Comparison of ENCODE assay signal across 26 cellular contexts in genomic region chr1:82978461-82979324, GRCh38.
A peak's percentile ranks its signal among the peaks of the same experiment; 100 is the strongest.
DNase-seq lines count a peak whose midpoint lies in the region; ATAC-seq, FAIRE-seq and TF ChIP-seq lines count a peak whose summit lies in the region.
"Had no signal": no experiment of that assay in that cellular context is flagged by ENCODE, and none has a peak within 500 bp of the region (broad histone marks: within the 10 kb centered on the region; RNA-seq: fewer than 3 reads in every experiment).

No MANE protein-coding gene starts in this region.

- H3K27ac ChIP-seq in dorsolateral prefrontal cortex (peak overlapping the region in 57 of 59 donors; percentile 3 to 90 (median 74)), left lung (no peak overlapping the region)
- H3K27ac ChIP-seq: esophagus squamous epithelium, KMS-11, parathyroid adenoma, vagina had no signal

- DNase-seq in Caki2 (ENCODE audit: low read depth) (peak; percentile 3), NT2/D1 (ENCODE audit: low read depth, low spot score) (peak; percentile 88), dorsolateral prefrontal cortex (no peak), left lung (no peak), DMS 273 treated with DMSO at 0.1 percent for 48 hours (lab: John Stamatoyannopoulos, UW) (no peak), frontal cortex (ENCODE audit: low spot score in 2 of 2) (no peak)
- DNase-seq in stimulated activated naive CD4-positive, alpha-beta T cell (lab: John Stamatoyannopoulos, UW), result no peak
- DNase-seq: activated CD4-positive, alpha-beta memory T cell treated with anti-CD3 and anti-CD28 coated beads for 36 hours; activated T-cell treated with anti-CD3 and anti-CD28 coated beads for 4 hours; amniotic stem cell; central memory CD4-positive, alpha-beta T cell; effector CD4-positive, alpha-beta T cell; esophagus squamous epithelium; GDM1; glutamatergic neuron; immature natural killer cell; naive thymus-derived CD8-positive, alpha-beta T cell; NCI-H1048; NCI-H2081 treated with DMSO at 0.1 percent for 48 hours; stimulated activated naive CD8-positive, alpha-beta T cell treated with anti-CD3 and anti-CD28 coated beads, Interleukin-15, amount 100 ng/mL, for 72 hours had no signal

- H3K27me3 ChIP-seq in NT2/D1 (ENCODE audit: insufficient read depth, insufficient read length), result no peaks in the 10 kb centered on the region
- H3K27me3 ChIP-seq in dorsolateral prefrontal cortex, result peaks cover 0 to 3% (median 0%) of the 10 kb centered on the region in 45 donors
- no peaks in the 10 kb centered on the region for H3K27me3 ChIP-seq in left lung
- H3K27me3 ChIP-seq: esophagus squamous epithelium, vagina had no signal

- no peaks in the 10 kb centered on the region for H3K9me3 ChIP-seq in NT2/D1 (ENCODE audit: insufficient read depth, low read length)
- no peaks in the 10 kb centered on the region for H3K9me3 ChIP-seq in left lung
- H3K9me3 ChIP-seq: esophagus squamous epithelium, vagina had no signal

- no peak for TF ChIP-seq CTCF in dorsolateral prefrontal cortex (IDR thresholded peaks at IDR 0.05 in 54 of 56, conservative IDR thresholded peaks at IDR 0.05 in 2 of 56; ENCODE audit: low read depth in 1 of 56, partially characterized antibody in 56 of 56)
- TF ChIP-seq CTCF in left lung (IDR thresholded peaks at IDR 0.05), result no peak

- no peaks in the 10 kb centered on the region for H3K36me3 ChIP-seq in NT2/D1 (ENCODE audit: insufficient read depth, insufficient read length, low read length)
- H3K36me3 ChIP-seq in left lung, result no peaks in the 10 kb centered on the region
- H3K36me3 ChIP-seq: esophagus squamous epithelium, vagina had no signal

- in situ Hi-C loops in Caki2 (cut with HindIII; ENCODE audit: low pct_unique_long_range_greater_than_20kb, low sequenced_read_pairs), result no loop called here

- H3K4me1 ChIP-seq in NT2/D1 (ENCODE audit: insufficient read depth, insufficient read length), result no peaks in the 10 kb centered on the region
- H3K4me1 ChIP-seq in left lung, result no peaks in the 10 kb centered on the region
- H3K4me1 ChIP-seq: esophagus squamous epithelium, parathyroid adenoma, vagina had no signal

- H3K4me3 ChIP-seq in NT2/D1 (ENCODE audit: insufficient read length, low read depth), result no peak overlapping the region
- H3K4me3 ChIP-seq in dorsolateral prefrontal cortex, result peak overlapping the region in 2 of 59 donors; percentile 13 to 17
- no peak overlapping the region for H3K4me3 ChIP-seq in left lung
- H3K4me3 ChIP-seq: esophagus squamous epithelium, vagina had no signal

- FAIRE-seq in frontal cortex (lab: Jason Lieb, UNC), result no peak
- FAIRE-seq: D721Med had no signal

- ATAC-seq in left lung (peak; percentile 51), GM21423 (IDR thresholded peaks at IDR 0.05; ENCODE audit: unreplicated experiment) (no peak)
- ATAC-seq: HCT116; naive thymus-derived CD8-positive, alpha-beta T cell; stimulated activated naive CD8-positive, alpha-beta T cell treated with anti-CD3 and anti-CD28 coated beads, Interleukin-15, amount 100 ng/mL, for 72 hours had no signal

- intact Hi-C loops in dorsolateral prefrontal cortex (cut with DNase I), result no loop called here
- intact Hi-C loops in left lung (cut with DNase I), result no loop called here

- peak overlapping the region; percentile 3 for H3K9ac ChIP-seq in NT2/D1 (ENCODE audit: insufficient read length, low read depth)
- H3K9ac ChIP-seq: KMS-11, parathyroid adenoma had no signal

Comparison
In these comparisons a context has a peak if more than half of its experiments do, and no peak if none do; other contexts are left out.
1. DNase-seq: peak in Caki2 (single experiment) and NT2/D1 (single experiment); none in dorsolateral prefrontal cortex (0 of 10), left lung (0 of 2), DMS 273 treated with DMSO at 0.1 percent for 48 hours (single experiment), stimulated activated naive CD4-positive, alpha-beta T cell (0 of 6) and frontal cortex (0 of 2).
2. H3K27ac ChIP-seq: peak in dorsolateral prefrontal cortex (57 of 59); none in left lung (0 of 2).